ENCODE assay signal across 3 cellular contexts in the genomic region with DNA sequence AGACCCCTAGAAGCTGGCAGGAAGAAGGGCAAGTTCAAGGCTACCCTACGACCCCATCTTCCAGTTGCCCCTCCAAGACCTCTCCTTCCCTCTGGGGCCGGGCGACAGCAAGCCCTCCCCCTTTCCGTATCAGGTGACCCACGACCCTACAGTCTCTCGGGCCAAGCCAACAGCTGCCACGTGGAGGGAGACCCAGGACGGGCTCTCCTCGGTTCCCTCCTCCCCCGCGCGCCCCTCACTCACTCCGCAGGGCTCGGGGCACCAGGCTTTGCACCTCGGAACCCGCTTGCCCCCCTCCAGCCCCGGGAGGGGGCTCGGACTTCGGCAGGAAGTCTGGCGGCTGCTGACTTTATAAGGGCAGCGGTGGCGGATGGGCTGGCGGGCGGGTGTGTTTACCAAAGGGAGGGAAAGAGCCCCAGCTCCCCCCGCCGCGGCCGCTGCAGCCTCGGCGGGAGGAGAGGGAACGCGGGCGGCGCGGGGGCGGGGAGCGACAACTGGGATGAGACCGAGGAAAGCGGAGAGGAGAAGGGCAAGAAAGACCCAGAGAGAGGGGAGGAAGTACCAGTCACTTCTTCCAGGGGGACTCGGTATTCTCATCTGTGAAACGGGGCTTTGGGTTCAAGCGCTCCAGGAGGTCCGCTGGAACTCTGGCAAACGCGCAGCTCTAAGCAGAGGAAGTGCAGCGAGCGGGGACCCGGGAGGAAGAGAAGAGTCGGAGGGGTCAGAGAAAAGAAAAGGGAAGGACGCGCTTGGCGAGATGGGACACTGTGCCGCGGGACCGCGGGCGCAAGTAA.
A peak's percentile ranks its signal among the peaks of the same experiment; 100 is the strongest.
TF ChIP-seq lines count a peak whose summit lies in the region.

No MANE protein-coding gene starts in this region.

TF ChIP-seq in GM12891, 5 proteins besides CTCF, POLR2A, EP300 and RAD21:
- TF ChIP-seq PAX5 (IDR thresholded peaks at IDR 0.05; ENCODE audit: insufficient read depth, low read length, severe bottlenecking) (no peak), POLR2AphosphoS5 (IDR thresholded peaks at IDR 0.05; ENCODE audit: low read depth, low read length) (no peak), TAF1 (IDR thresholded peaks at IDR 0.05; ENCODE audit: low read depth, low read length) (no peak), SPI1 (IDR thresholded peaks at IDR 0.05; ENCODE audit: low read depth, low read length) (no peak), POU2F2 (IDR thresholded peaks at IDR 0.05; ENCODE audit: low read depth, low read length) (no peak)
TF ChIP-seq in GM12891: peak in this region for 0.

TF ChIP-seq in HCT116, 20 proteins besides CTCF, POLR2A, EP300 and RAD21:
- TF ChIP-seq EGR1 (IDR thresholded peaks at IDR 0.05; ENCODE audit: low read depth) (peak; percentile 56; the same call in 1 of the 2 replicates), CEBPB (IDR thresholded peaks at IDR 0.05; ENCODE audit: low read depth) (no peak)

TF ChIP-seq in endothelial cell of umbilical vein, 7 proteins besides CTCF, POLR2A, EP300 and RAD21:
- TF ChIP-seq JUN (IDR thresholded peaks at IDR 0.05; ENCODE audit: borderline replicate concordance, insufficient read depth, insufficient read length, low read depth) (no peak), FOS (IDR thresholded peaks at IDR 0.05; ENCODE audit: borderline replicate concordance, insufficient read depth, low read length) (no peak), POLR2AphosphoS5 (IDR thresholded peaks at IDR 0.05; ENCODE audit: insufficient read depth, low read depth, low read length) (no peak), GATA2 (IDR thresholded peaks at IDR 0.05; ENCODE audit: insufficient read depth, insufficient read length, low read depth, low read length) (no peak), EZH2 (IDR thresholded peaks at IDR 0.05; ENCODE audit: borderline replicate concordance, low read depth, low read length, severe bottlenecking) (no peak), MYC (IDR thresholded peaks at IDR 0.05; ENCODE audit: low read depth, low read length) (no peak)
- TF ChIP-seq, protein P1, sequence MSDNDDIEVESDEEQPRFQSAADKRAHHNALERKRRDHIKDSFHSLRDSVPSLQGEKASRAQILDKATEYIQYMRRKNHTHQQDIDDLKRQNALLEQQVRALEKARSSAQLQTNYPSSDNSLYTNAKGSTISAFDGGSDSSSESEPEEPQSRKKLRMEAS (IDR thresholded peaks at IDR 0.05; ENCODE audit: insufficient read depth, insufficient read length): no peak
